13 cellular contexts compared by ENCODE assay signal in the genomic region with DNA sequence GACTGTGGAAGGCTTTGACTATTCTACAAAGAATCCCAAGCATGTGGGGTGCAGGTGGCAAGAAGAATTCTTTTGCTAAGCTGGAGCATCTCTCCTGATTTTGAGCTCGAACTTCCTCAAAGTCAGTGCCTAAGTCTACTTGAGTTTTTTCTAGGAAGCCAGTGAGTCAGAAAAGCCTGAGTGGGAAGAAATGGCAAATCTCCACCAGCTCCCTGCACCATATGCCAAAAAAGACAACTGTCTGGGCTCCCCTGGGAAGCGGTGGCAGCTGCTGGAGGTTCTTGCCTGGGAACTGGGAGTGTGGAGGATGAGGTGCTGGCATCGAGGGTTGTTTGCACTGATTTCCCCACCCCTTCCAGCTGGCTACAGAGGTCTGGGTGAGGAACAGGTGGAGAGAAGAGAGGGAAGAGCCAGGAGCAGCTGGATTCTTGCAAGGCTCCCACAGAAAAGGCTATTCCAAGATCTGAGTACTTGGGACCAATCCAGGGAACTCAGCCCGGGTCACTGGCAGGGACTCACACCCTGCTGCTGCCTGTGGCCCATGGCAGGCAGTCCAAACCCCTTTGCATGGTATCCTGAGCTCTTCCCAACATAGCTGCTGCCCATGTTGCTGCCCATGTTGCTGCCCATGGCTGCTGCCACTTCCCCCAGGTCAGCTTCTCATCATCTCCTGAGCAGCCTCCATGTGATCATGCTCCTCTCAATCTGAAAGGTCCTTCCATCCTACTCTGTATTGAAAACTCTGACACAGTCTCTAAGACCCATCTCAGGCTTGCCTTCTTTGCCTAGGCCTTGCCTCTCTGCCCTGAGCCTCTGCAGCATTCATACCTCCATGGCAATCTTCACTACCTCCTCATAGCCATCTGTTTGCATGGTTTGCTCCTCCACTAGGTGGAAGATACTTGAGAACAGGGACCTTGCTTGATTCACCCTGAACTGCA.
DNase-seq lines count a peak whose midpoint lies in the region; ATAC-seq, FAIRE-seq and TF ChIP-seq lines count a peak whose summit lies in the region.
"Had no signal": no experiment of that assay in that cellular context is flagged by ENCODE, and none has a peak within 500 bp of the region (broad histone marks: within the 10 kb centered on the region; RNA-seq: fewer than 3 reads in every experiment).

No MANE protein-coding gene starts in this region.

- H3K4me3 ChIP-seq in MG63 (no peak overlapping the region), bronchial epithelial cell (ENCODE audit: low read depth, low read length) (no peak overlapping the region), thyroid gland (replicated peaks in 1 of 3) (no peak overlapping the region)
- H3K4me3 ChIP-seq: sigmoid colon had no signal

- H3K27me3 ChIP-seq in MG63: no peaks in the 10 kb centered on the region
- H3K27me3 ChIP-seq in bronchial epithelial cell (ENCODE audit: control insufficient read depth, insufficient read depth, low read length): no peaks in the 10 kb centered on the region
- H3K27me3 ChIP-seq in thyroid gland: no peaks in the 10 kb centered on the region
- H3K27me3 ChIP-seq: sigmoid colon had no signal

- H3K27ac ChIP-seq in thyroid gland: no peak overlapping the region
- H3K27ac ChIP-seq: sigmoid colon had no signal

- no peaks in the 10 kb centered on the region for H3K4me1 ChIP-seq in thyroid gland
- H3K4me1 ChIP-seq: sigmoid colon had no signal

- DNase-seq in AG08395 (ENCODE audit: low spot score) (peak; percentile 48), MG63 (peak; percentile 81), bronchial epithelial cell (ENCODE audit: low read depth) (no peak), myocyte (ENCODE audit: low read depth) (peak; percentile 100), NCI-H187 treated with DMSO at 0.1 percent for 48 hours (lab: John Stamatoyannopoulos, UW) (no peak), thyroid gland (no peak)
- DNase-seq in activated CD4-positive, alpha-beta T cell treated with anti-CD3 and anti-CD28 coated beads for 1 hour: no peak
- DNase-seq: activated T-cell treated with anti-CD3 and anti-CD28 coated beads, Interleukin-2, amount 50 U/mL, for 72 hours; mammary epithelial cell; sigmoid colon had no signal

- H3K36me3 ChIP-seq in MG63 (no peaks in the 10 kb centered on the region), bronchial epithelial cell (ENCODE audit: control insufficient read depth, insufficient read depth, low read length) (no peaks in the 10 kb centered on the region), thyroid gland (no peaks in the 10 kb centered on the region)
- H3K36me3 ChIP-seq: sigmoid colon had no signal

- ATAC-seq in GM18502 (IDR thresholded peaks at IDR 0.05; ENCODE audit: poor library complexity, unreplicated experiment): no peak
- ATAC-seq: activated T-cell treated with anti-CD3 and anti-CD28 coated beads, Interleukin-2, amount 50 U/mL, for 72 hours; Panc1 had no signal

- H3K9me3 ChIP-seq in MG63: no peaks in the 10 kb centered on the region; the same call in 1 of the 2 replicates
- H3K9me3 ChIP-seq in thyroid gland: no peaks in the 10 kb centered on the region
- H3K9me3 ChIP-seq: sigmoid colon had no signal

- intact Hi-C loops in thyroid gland (cut with DNase I): no loop called here

- TF ChIP-seq CTCF in bronchial epithelial cell (IDR thresholded peaks at IDR 0.05; ENCODE audit: insufficient read depth, low read length, severe bottlenecking) (no peak), thyroid gland (IDR thresholded peaks at IDR 0.05) (no peak)

- no peak for TF ChIP-seq POLR2A in thyroid gland (IDR thresholded peaks at IDR 0.05)

- WGBS in thyroid gland, 2 donors: 17 to 50% methylated on average over 4 of the region's 4 CpGs

- FAIRE-seq in bronchial epithelial cell (lab: Jason Lieb, UNC): peak; percentile 76
- FAIRE-seq: TTC549 had no signal

Comparison
In these comparisons a context has a peak if more than half of its experiments do, and no peak if none do; other contexts are left out.
1. DNase-seq: peak in AG08395 (single experiment), MG63 (single experiment) and myocyte (single experiment); none in bronchial epithelial cell (single experiment), NCI-H187 treated with DMSO at 0.1 percent for 48 hours (single experiment), thyroid gland (0 of 2) and activated CD4-positive, alpha-beta T cell treated with anti-CD3 and anti-CD28 coated beads for 1 hour (single experiment).